11 cellular contexts compared by ENCODE assay signal in the genomic region with DNA sequence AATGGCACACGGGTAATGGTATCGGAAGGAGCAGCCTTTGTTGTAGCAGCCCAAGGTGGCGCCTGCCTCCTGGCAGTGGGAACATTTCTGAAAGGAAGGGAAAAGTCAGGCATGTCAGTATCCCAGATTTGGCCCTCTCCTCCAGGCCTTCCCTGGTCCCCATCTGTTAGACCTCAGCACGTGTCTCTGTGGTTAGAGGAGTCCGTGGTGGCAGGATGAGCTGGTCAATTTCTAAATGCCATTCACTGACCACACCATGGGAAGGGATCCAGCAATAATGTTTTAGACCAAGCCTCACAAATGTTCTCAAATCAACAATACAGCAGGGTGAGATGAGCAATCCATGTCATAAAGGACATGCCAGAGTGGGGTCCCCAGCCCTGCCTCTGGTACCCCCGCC. TPM values are rescaled to one million over a fixed set of nuclear protein-coding genes. Genes with fewer than 3 reads are reported as not detected.
DNase-seq lines count a peak whose midpoint lies in the region; ATAC-seq, FAIRE-seq and TF ChIP-seq lines count a peak whose summit lies in the region.
"Had no signal": no experiment of that assay in that cellular context is flagged by ENCODE, and none has a peak within 500 bp of the region (broad histone marks: within the 10 kb centered on the region; RNA-seq: fewer than 3 reads in every experiment).

No MANE protein-coding gene starts in this region.

- peaks cover 42% of the 10 kb centered on the region for H3K36me3 Mint-ChIP-seq in CD4-positive, alpha-beta T cell (ENCODE audit: low read depth)
- H3K36me3 Mint-ChIP-seq in CD14-positive monocyte = peaks cover 26 to 46% of the 10 kb centered on the region in 2 donors

- H3K9me3 Mint-ChIP-seq in CD4-positive, alpha-beta T cell = no peaks in the 10 kb centered on the region
- H3K9me3 Mint-ChIP-seq in CD14-positive monocyte = peaks cover 0 to 5% (median 0%) of the 10 kb centered on the region in 7 donors
- H3K9me3 Mint-ChIP-seq: dendritic cell treated with granulocyte-macrophage colony-stimulating factor and Interleukin-4, amounts not matched to agents 40 ng/mL and 50 ng/mL, for 4 days had no signal

- in situ Hi-C loops in brain microvascular endothelial cell (cut with HindIII; ENCODE audit: low pct_ligation_motif_present, low sequenced_read_pairs) = no loop called here

- POLR2A ChIA-PET in CD4-positive, alpha-beta T cell (lab: Charles Lee) = no interaction called here

- H3K4me1 Mint-ChIP-seq in CD4-positive, alpha-beta T cell (ENCODE audit: low read depth) = peaks cover 80% of the 10 kb centered on the region
- peaks cover 3% of the 10 kb centered on the region for H3K4me1 Mint-ChIP-seq in CD14-positive monocyte

- H3K4me3 Mint-ChIP-seq in CD4-positive, alpha-beta T cell = no peak overlapping the region
- no peak overlapping the region for H3K4me3 Mint-ChIP-seq in CD14-positive monocyte
- H3K4me3 Mint-ChIP-seq: dendritic cell treated with granulocyte-macrophage colony-stimulating factor and Interleukin-4, amounts not matched to agents 40 ng/mL and 50 ng/mL, for 4 days had no signal

- TF ChIP-seq CTCF in CD4-positive, alpha-beta T cell (IDR thresholded peaks at IDR 0.05) = no peak
- TF ChIP-seq CTCF in brain microvascular endothelial cell (IDR thresholded peaks at IDR 0.05; ENCODE audit: low read depth, low read length, missing control alignments) (no peak), CD14-positive monocyte (IDR thresholded peaks at IDR 0.05) (no peak)

- no peak overlapping the region for H3K4me3 ChIP-seq in brain microvascular endothelial cell (ENCODE audit: low read depth, low read length)

- no peaks in the 10 kb centered on the region for H3K9me3 ChIP-seq in CD4-positive, alpha-beta T cell (ENCODE audit: control insufficient read depth, low read length)

- H3K27me3 ChIP-seq in CD4-positive, alpha-beta T cell (ENCODE audit: control insufficient read depth, insufficient read depth, low read length) = no peaks in the 10 kb centered on the region
- no peaks in the 10 kb centered on the region for H3K27me3 ChIP-seq in brain microvascular endothelial cell (replicated peaks)

- peak; percentile 86 for FAIRE-seq in HTR-8/SVneo (lab: Jason Lieb, UNC)

- intact Hi-C loops in CD4-positive, alpha-beta T cell (cut with DNase I, micrococcal nuclease) = loop anchor here in 1 of 2 experiments (1.0 kb wide), 1 partner anchor 90 kb away; no protein-coding TSS in a partner anchor
- intact Hi-C loops in CD14-positive monocyte (cut with micrococcal nuclease) = no loop called here

- ATAC-seq in CD4-positive, alpha-beta T cell (ENCODE audit: poor library complexity) = no peak
- ATAC-seq in GM19351 (IDR thresholded peaks at IDR 0.05; ENCODE audit: unreplicated experiment) = no peak

- H3K27ac ChIP-seq in CD4-positive, alpha-beta T cell (ENCODE audit: low read depth, low read length) = no peak overlapping the region
- H3K27ac ChIP-seq in brain microvascular endothelial cell = no peak overlapping the region

- no peaks in the 10 kb centered on the region for H3K27me3 Mint-ChIP-seq in CD4-positive, alpha-beta T cell
- no peaks in the 10 kb centered on the region for H3K27me3 Mint-ChIP-seq in CD14-positive monocyte (ENCODE audit: low read depth in 3 of 3)
- H3K27me3 Mint-ChIP-seq: dendritic cell treated with granulocyte-macrophage colony-stimulating factor and Interleukin-4, amounts not matched to agents 40 ng/mL and 50 ng/mL, for 4 days had no signal

- H3K27ac Mint-ChIP-seq in CD4-positive, alpha-beta T cell = peak overlapping the region; percentile 92
- peak overlapping the region in 3 of 7 donors; percentile 10 to 63 (median 48) for H3K27ac Mint-ChIP-seq in CD14-positive monocyte
- H3K27ac Mint-ChIP-seq: dendritic cell treated with granulocyte-macrophage colony-stimulating factor and Interleukin-4, amounts not matched to agents 40 ng/mL and 50 ng/mL, for 4 days had no signal

- H3K36me3 ChIP-seq in brain microvascular endothelial cell (replicated peaks) = no peaks in the 10 kb centered on the region

- CTCF ChIA-PET in CD4-positive, alpha-beta T cell (lab: Charles Lee) = interaction anchor here (1.2 kb wide), 1 partner anchor 258 kb away, joined by 3 read pairs; no protein-coding TSS in a partner anchor

- DNase-seq in CD4-positive, alpha-beta T cell = no peak
- DNase-seq in HTR-8/SVneo (ENCODE audit: insufficient read length, low spot score) (peak; percentile 63), brain microvascular endothelial cell (peak; percentile 51), kidney tubule cell (ENCODE audit: low spot score) (peak; percentile 75), CD14-positive monocyte (ENCODE audit: low spot score) (no peak), SKM-1 treated with dmso at 0.1 percent for 144 hours (lab: John Stamatoyannopoulos, UW; ENCODE audit: unreplicated experiment) (no peak)
- DNase-seq in activated CD4-positive, CD25-positive, alpha-beta regulatory T cell (lab: John Stamatoyannopoulos, UW) = no peak
- DNase-seq: activated CD4-positive, CD25-positive, alpha-beta regulatory T cell treated with anti-CD3 and anti-CD28 coated beads, Interleukin-2, amount 50 U/mL, for 72 hours; GF-D8 had no signal

RNA-seq across cellular contexts. Expression of a gene that starts 49.0 kb away (rescaled TPM):
- total RNA-seq in CD4-positive, alpha-beta T cell = 1 to 10 TPM; 7.4 to 7.5 TPM
- polyA plus RNA-seq in CD14-positive monocyte = not detected

Comparison
In these comparisons a context has a peak if more than half of its experiments do, and no peak if none do; other contexts are left out.
1. DNase-seq: peak in HTR-8/SVneo (single experiment), brain microvascular endothelial cell (single experiment) and kidney tubule cell (single experiment); none in CD4-positive, alpha-beta T cell (0 of 10), CD14-positive monocyte (single experiment), SKM-1 treated with dmso at 0.1 percent for 144 hours (single experiment) and activated CD4-positive, CD25-positive, alpha-beta regulatory T cell (0 of 4).